In genomic region chr5:95779611-95780010, GRCh38 we compare ENCODE assay signal across 14 cellular contexts. TPM values are rescaled to one million over a fixed set of nuclear protein-coding genes. Genes with fewer than 3 reads are reported as not detected.
DNase-seq lines count a peak whose midpoint lies in the region; ATAC-seq, FAIRE-seq and TF ChIP-seq lines count a peak whose summit lies in the region.
"Had no signal": no experiment of that assay in that cellular context is flagged by ENCODE, and none has a peak within 500 bp of the region (broad histone marks: within the 10 kb centered on the region; RNA-seq: fewer than 3 reads in every experiment).

No MANE protein-coding gene starts in this region.

- H4K5ac ChIP-seq in IMR-90 (ENCODE audit: low read depth, low read length), result 0 out of 2 replicates have a peak overlapping the region, but pooled peaks have one; percentile 6

- dilution Hi-C loops in IMR-90 (cut with HindIII; ENCODE audit: low sequenced_read_pairs, unreplicated experiment), result no loop called here

- intact Hi-C loops in IMR-90 (cut with micrococcal nuclease), result loop anchor here (2.0 to 5.0 kb wide), 2 partner anchors 43 to 563 kb away; partner anchors contain the start of gene GLRX
- intact Hi-C loops in ascending aorta (cut with DNase I), result loop anchor here (5.0 kb wide), 3 partner anchors 117 to 563 kb away; partner anchors contain the start of gene RFESD
- intact Hi-C loops in kidney (cut with DNase I), result no loop called here
- intact Hi-C loops in vagina (cut with DNase I), result loop anchor here (2.0 to 5.0 kb wide), 2 partner anchors 67 to 112 kb away; no protein-coding TSS in a partner anchor

- H3K36me3 ChIP-seq in IMR-90 (ENCODE audit: control insufficient read depth, insufficient read depth, low read length) (peaks cover 30% of the 10 kb centered on the region), ascending aorta (peaks cover 0 to under 1% of the 10 kb centered on the region in 2 donors), kidney (ENCODE audit: control insufficient read depth in 1 of 2, insufficient read depth in 2 of 2, low read length in 2 of 2) (no peaks in the 10 kb centered on the region), vagina (no peaks in the 10 kb centered on the region)
- H3K36me3 ChIP-seq: colonic mucosa had no signal

- no peaks in the 10 kb centered on the region for H3K36me3 Mint-ChIP-seq in endothelial cell (ENCODE audit: low read depth, unreplicated experiment)

- H3K4me2 ChIP-seq in IMR-90 (ENCODE audit: low read depth, low read length), result no peak overlapping the region

- no peak for TF ChIP-seq CTCF in IMR-90 (conservative IDR thresholded peaks at IDR 0.05; ENCODE audit: low read depth, low read length)
- TF ChIP-seq CTCF in ascending aorta (IDR thresholded peaks at IDR 0.05), result no peak
- no peak for TF ChIP-seq CTCF in kidney (IDR thresholded peaks at IDR 0.05; ENCODE audit: borderline replicate concordance, extremely low read depth, insufficient read depth)
- TF ChIP-seq CTCF in vagina (IDR thresholded peaks at IDR 0.05), result no peak
- no peak for TF ChIP-seq CTCF in endothelial cell (IDR thresholded peaks at IDR 0.05; ENCODE audit: unreplicated experiment)

- H2BK5ac ChIP-seq in IMR-90 (ENCODE audit: low read depth, low read length, poor library complexity, severe bottlenecking), result peak overlapping the region; percentile 64

- no peak overlapping the region for H2AFZ ChIP-seq in IMR-90 (replicated peaks; ENCODE audit: low read length, poor library complexity)

- no peak overlapping the region for H3K4me3 Mint-ChIP-seq in endothelial cell (ENCODE audit: unreplicated experiment)

- FAIRE-seq in kidney (lab: Jason Lieb, UNC), result no peak
- FAIRE-seq: H54 had no signal

- H3K79me1 ChIP-seq in IMR-90 (ENCODE audit: low read depth in 1 of 2, low read length in 2 of 2), result peaks cover 14 to 53% of the 10 kb centered on the region in 2 experiments; a peak in 3 of 4 replicates

- BruUV-seq in IMR-90 (replicated peaks; lab: Mats Ljungman, UMichigan), result no TSS peak

- H3K9ac ChIP-seq in IMR-90 (ENCODE audit: low read depth, low read length) (no peak overlapping the region), kidney (ENCODE audit: low read length in 2 of 2) (peak overlapping the region in 1 of 2 donors; percentile 37)

- peak overlapping the region; percentile 35 for H3K18ac ChIP-seq in IMR-90 (ENCODE audit: low read depth, low read length)

- in situ Hi-C loops in IMR-90 (cut with MboI; ENCODE audit: low sequenced_read_pairs), result no loop called here

- H3K56ac ChIP-seq in IMR-90 (ENCODE audit: extremely low read depth, insufficient read depth, low read length), result no peak overlapping the region

- POLR2A ChIA-PET in IMR-90 (lab: Charles Lee; ENCODE audit: unreplicated experiment), result no interaction called here

- H3K4ac ChIP-seq in IMR-90 (ENCODE audit: low read depth, low read length), result peak overlapping the region; percentile 80; the same call in 1 of the 2 replicates

- no peaks in the 10 kb centered on the region for H3K27me3 ChIP-seq in IMR-90 (ENCODE audit: control insufficient read depth, insufficient read depth, low read length)
- no peaks in the 10 kb centered on the region for H3K27me3 ChIP-seq in ascending aorta
- H3K27me3 ChIP-seq in vagina, result no peaks in the 10 kb centered on the region
- H3K27me3 ChIP-seq: colonic mucosa had no signal

- peak overlapping the region; percentile 57; the same call in 2 of the 3 replicates for H2BK15ac ChIP-seq in IMR-90 (ENCODE audit: low read depth, low read length)

- ATAC-seq in IMR-90 (ENCODE audit: low read depth), result peak; percentile 30

- H4K8ac ChIP-seq in IMR-90 (ENCODE audit: low read depth in 2 of 2, low read length in 2 of 2), result peak overlapping the region; percentile 39 to 74

- H2AK9ac ChIP-seq in IMR-90 (replicated peaks; ENCODE audit: low read depth, low read length, poor library complexity), result peak overlapping the region; percentile 30

- H4K91ac ChIP-seq in IMR-90 (ENCODE audit: insufficient read depth, low read depth, low read length), result peak overlapping the region; percentile 41

- H2BK120ac ChIP-seq in IMR-90 (ENCODE audit: low read depth, low read length), result peak overlapping the region; percentile 53

- H3K9me1 ChIP-seq in IMR-90 (ENCODE audit: insufficient read depth, low read length), result peaks cover 18% of the 10 kb centered on the region

- CTCF ChIA-PET in IMR-90 (lab: Yijun Ruan, JAX), result interaction anchor here (1.0 kb wide), 1 partner anchor 64 kb away, joined by 3 read pairs; no protein-coding TSS in a partner anchor

- H3K23ac ChIP-seq in IMR-90 (ENCODE audit: low read depth, low read length), result peak overlapping the region; percentile 49

- TF ChIP-seq POLR2A in IMR-90 (IDR thresholded peaks at IDR 0.05; ENCODE audit: low read depth, low read length) (no peak), erythroblast (IDR thresholded peaks at IDR 0.05; ENCODE audit: low read length) (no peak), vagina (IDR thresholded peaks at IDR 0.05) (no peak)

- DNase-seq in IMR-90 (peak; percentile 71), ascending aorta (ENCODE audit: low spot score in 2 of 2) (no peak), kidney (no peak), substantia nigra (lab: John Stamatoyannopoulos, UW) (no peak), erythroblast (lab: John Stamatoyannopoulos, UW) (no peak), vagina (ENCODE audit: extremely low spot score in 2 of 2) (no peak), endothelial cell (ENCODE audit: low spot score) (no peak)
- DNase-seq: activated T-cell treated with anti-CD3 and anti-CD28 coated beads, Interleukin-2, amount 50 U/mL, for 1 hour; colonic mucosa; MM.1S; NCI-H526 treated with DMSO at 0.1 percent for 48 hours; stimulated activated CD4-positive, alpha-beta T cell treated with anti-CD3 and anti-CD28 coated beads, Interleukin-4, amount 100 ng/mL, for 4 hours; T-helper 1 cell had no signal

- H3K27ac ChIP-seq in IMR-90 (ENCODE audit: insufficient read depth, low read length), result peak overlapping the region; percentile 71; the same call in 1 of the 2 replicates
- H3K27ac ChIP-seq in ascending aorta, result peak overlapping the region; percentile 54 to 73
- H3K27ac ChIP-seq in kidney (ENCODE audit: low read depth in 2 of 2, low read length in 2 of 2), result peak overlapping the region; percentile 6 to 14
- H3K27ac ChIP-seq in substantia nigra (ENCODE audit: low read depth, low read length, poor library complexity, severe bottlenecking), result peak overlapping the region; percentile 55
- no peak overlapping the region for H3K27ac ChIP-seq in vagina
- H3K27ac ChIP-seq: colonic mucosa had no signal

- peak overlapping the region; percentile 65; the same call in 1 of the 2 replicates for H2AK5ac ChIP-seq in IMR-90 (ENCODE audit: low read depth, low read length)

- no peaks in the 10 kb centered on the region for H4K20me1 ChIP-seq in IMR-90 (ENCODE audit: insufficient read depth, low read length)

- H3K9me3 ChIP-seq in IMR-90 (ENCODE audit: control insufficient read depth, insufficient read depth, low read length) (no peaks in the 10 kb centered on the region), ascending aorta (no peaks in the 10 kb centered on the region), kidney (ENCODE audit: control insufficient read depth in 1 of 2, low read length in 2 of 2) (no peaks in the 10 kb centered on the region), vagina (no peaks in the 10 kb centered on the region)
- H3K9me3 ChIP-seq: colonic mucosa had no signal

- peaks cover 15% of the 10 kb centered on the region for H3K4me1 ChIP-seq in IMR-90 (ENCODE audit: control insufficient read depth, insufficient read depth, low read length)
- H3K4me1 ChIP-seq in ascending aorta, result peaks cover 0 to 12% of the 10 kb centered on the region in 2 donors
- H3K4me1 ChIP-seq in kidney (ENCODE audit: control insufficient read depth in 1 of 2, insufficient read depth in 1 of 2, low read depth in 1 of 2, low read length in 2 of 2), result peaks cover 3 to 21% of the 10 kb centered on the region in 2 donors
- H3K4me1 ChIP-seq in vagina, result peaks cover 6% of the 10 kb centered on the region
- H3K4me1 ChIP-seq: colonic mucosa had no signal

- H3K4me3 ChIP-seq in IMR-90 (ENCODE audit: insufficient read depth, low read depth, low read length), result no peak overlapping the region
- H3K4me3 ChIP-seq in ascending aorta, result no peak overlapping the region
- H3K4me3 ChIP-seq in kidney (ENCODE audit: low read length in 2 of 2), result no peak overlapping the region
- H3K4me3 ChIP-seq in vagina, result no peak overlapping the region
- H3K4me3 ChIP-seq: colonic mucosa had no signal

- WGBS in IMR-90 (ENCODE audit: extremely low coverage in 2 of 2, insufficient read length in 1 of 2), 2 experiments, result no CpG with 5 or more reads among the region's 2 CpGs

- peak overlapping the region; percentile 49; the same call in 1 of the 2 replicates for H3K14ac ChIP-seq in IMR-90 (replicated peaks; ENCODE audit: low read depth, low read length)

- no peak overlapping the region for H3K27ac Mint-ChIP-seq in endothelial cell (ENCODE audit: unreplicated experiment)

- no peaks in the 10 kb centered on the region for H3K27me3 Mint-ChIP-seq in endothelial cell (ENCODE audit: unreplicated experiment)

- peaks cover 6% of the 10 kb centered on the region for H3K4me1 Mint-ChIP-seq in endothelial cell (ENCODE audit: unreplicated experiment)

- no peak for TF ChIP-seq RAD21 in IMR-90 (IDR thresholded peaks at IDR 0.05; ENCODE audit: low read length)

- peak overlapping the region; percentile 46; the same call in 1 of the 2 replicates for H2BK20ac ChIP-seq in IMR-90 (ENCODE audit: low read depth, low read length)

- no peaks in the 10 kb centered on the region for H3K9me3 Mint-ChIP-seq in endothelial cell (ENCODE audit: unreplicated experiment)

TF ChIP-seq in IMR-90, 13 proteins besides CTCF, POLR2A, EP300 and RAD21:
- TF ChIP-seq MXI1 (IDR thresholded peaks at IDR 0.05; ENCODE audit: borderline replicate concordance, low read depth, low read length) (0 out of 2 replicates have a peak, but pooled peaks have one; percentile 38), RCOR1 (IDR thresholded peaks at IDR 0.05; ENCODE audit: insufficient replicate concordance, low read length) (no peak)
TF ChIP-seq in IMR-90: peak in this region for 1.

RNA-seq across cellular contexts. Expression of gene GLRX, which starts 42.9 kb away (rescaled TPM):
- total RNA-seq in IMR-90 (2012; rRNA removed) (142 and 145 TPM in 2 replicates), ascending aorta (18.5 TPM), kidney (57.4 TPM), vagina (63.3 TPM), endothelial cell (ENCODE audit: unreplicated experiment) (27.5 TPM)
- polyA plus RNA-seq in IMR-90 (2012; rRNA removed) (193 and 277 TPM in 2 replicates), kidney (ENCODE audit: insufficient read depth, low read depth, low replicate concordance) (324 TPM)
- 266 and 276 TPM in 2 replicates for polyA plus RNA-seq in IMR-90 (2012; cell fraction: cytosol; rRNA removed)
- polyA plus RNA-seq in IMR-90 (2012; cell fraction: nucleus; rRNA removed; ENCODE audit: low replicate concordance), result 92.8 and 245 TPM in 2 replicates

RNA-seq across cellular contexts. Expression of gene RHOBTB3, which starts 48.5 kb away (rescaled TPM):
- total RNA-seq in IMR-90 (2012; rRNA removed) (356 and 447 TPM in 2 replicates), ascending aorta (153 TPM), kidney (54.5 TPM), vagina (43.2 TPM), endothelial cell (ENCODE audit: unreplicated experiment) (22.8 TPM)
- polyA plus RNA-seq in IMR-90 (2012; rRNA removed) (117 and 118 TPM in 2 replicates), kidney (ENCODE audit: insufficient read depth, low read depth, low replicate concordance) (22.5 TPM)
- 106 and 114 TPM in 2 replicates for polyA plus RNA-seq in IMR-90 (2012; cell fraction: cytosol; rRNA removed)
- 115 and 315 TPM in 2 replicates for polyA plus RNA-seq in IMR-90 (2012; cell fraction: nucleus; rRNA removed; ENCODE audit: low replicate concordance)
